18 cellular contexts compared by ENCODE assay signal in the genomic region with DNA sequence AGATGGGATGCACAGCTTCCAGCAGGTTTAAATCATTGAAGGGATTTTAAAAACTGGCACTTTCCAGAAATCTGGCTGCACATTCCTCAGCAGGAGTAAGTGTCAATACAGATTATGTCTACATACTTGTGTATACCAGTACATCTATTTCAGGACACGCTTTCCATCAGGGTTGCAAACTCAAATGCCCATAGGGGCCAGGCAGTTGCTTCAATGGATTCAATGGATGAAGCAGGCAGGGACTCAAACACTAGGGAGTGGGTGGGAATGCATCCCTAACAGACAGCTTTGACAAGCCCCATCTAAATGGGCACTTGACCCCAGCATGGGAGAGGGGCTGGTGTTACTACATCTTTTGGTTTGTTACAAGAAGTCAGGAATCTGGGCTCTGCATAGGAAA.
DNase-seq lines count a peak whose midpoint lies in the region; ATAC-seq and TF ChIP-seq lines count a peak whose summit lies in the region.
"Had no signal": no experiment of that assay in that cellular context is flagged by ENCODE, and none has a peak within 500 bp of the region (broad histone marks: within the 10 kb centered on the region; RNA-seq: fewer than 3 reads in every experiment).

No MANE protein-coding gene starts in this region.

- H3K9me3 ChIP-seq in T-helper 17 cell (ENCODE audit: control insufficient read depth, low read length, poor library complexity, severe bottlenecking) = no peaks in the 10 kb centered on the region
- no peaks in the 10 kb centered on the region for H3K9me3 ChIP-seq in esophagus (ENCODE audit: control insufficient read depth in 2 of 2, insufficient read depth in 1 of 2, low read depth in 1 of 2, low read length in 1 of 2)
- H3K9me3 ChIP-seq: tibial artery had no signal

- H3K27ac ChIP-seq in esophagus (ENCODE audit: low read depth in 2 of 2, low read length in 1 of 2) = peak overlapping the region; percentile 52 to 57
- H3K27ac ChIP-seq: tibial artery had no signal

- ATAC-seq in activated naive CD4-positive, alpha-beta T cell treated with anti-CD3 and anti-CD28 coated beads, Interleukin-2, amount 50 U/mL, for 72 hours = no peak
- no peak for ATAC-seq in T-helper 17 cell
- ATAC-seq: WTC11 had no signal

- H3K27ac Mint-ChIP-seq in activated naive CD4-positive, alpha-beta T cell treated with anti-CD3 and anti-CD28 coated beads, Interleukin-2, amount 50 U/mL, for 24 hours = peak overlapping the region; percentile 96
- peak overlapping the region in 1 of 2 donors; percentile 96 for H3K27ac Mint-ChIP-seq in activated naive CD4-positive, alpha-beta T cell treated with anti-CD3 and anti-CD28 coated beads, Interleukin-2, amount 50 U/mL, for 72 hours
- H3K27ac Mint-ChIP-seq in T-helper 17 cell = peak overlapping the region; percentile 98
- peak overlapping the region; percentile 9 for H3K27ac Mint-ChIP-seq in type B pancreatic cell
- H3K27ac Mint-ChIP-seq: activated T-helper 1 cell treated with anti-CD3 and anti-CD28 coated beads, Interleukin-12 subunit alpha, Interleukin-12 subunit beta, Interleukin-2, Interleukin-4 antibody, amounts not matched to agents 30 ng/mL and 10 ng/mL and 1 ng/mL, durations not matched to agents 14 hours and 24 hours and 36 hours; nephron; WTC11 had no signal

- H3K36me3 Mint-ChIP-seq in activated naive CD4-positive, alpha-beta T cell treated with anti-CD3 and anti-CD28 coated beads, Interleukin-2, amount 50 U/mL, for 24 hours = peaks cover 2% of the 10 kb centered on the region
- H3K36me3 Mint-ChIP-seq in activated naive CD4-positive, alpha-beta T cell treated with anti-CD3 and anti-CD28 coated beads, Interleukin-2, amount 50 U/mL, for 72 hours = peaks cover 5 to 11% of the 10 kb centered on the region in 2 donors
- H3K36me3 Mint-ChIP-seq in T-helper 17 cell (ENCODE audit: low read depth) (peaks cover 4% of the 10 kb centered on the region), type B pancreatic cell (peaks cover 13% of the 10 kb centered on the region)
- H3K36me3 Mint-ChIP-seq: WTC11 had no signal

- peaks cover 96% of the 10 kb centered on the region for H3K4me1 Mint-ChIP-seq in activated naive CD4-positive, alpha-beta T cell treated with anti-CD3 and anti-CD28 coated beads, Interleukin-2, amount 50 U/mL, for 24 hours
- H3K4me1 Mint-ChIP-seq in T-helper 17 cell (peaks cover 70% of the 10 kb centered on the region), type B pancreatic cell (ENCODE audit: unreplicated experiment) (peaks cover 46% of the 10 kb centered on the region)

- H3K4me3 Mint-ChIP-seq in activated naive CD4-positive, alpha-beta T cell treated with anti-CD3 and anti-CD28 coated beads, Interleukin-2, amount 50 U/mL, for 24 hours = peak overlapping the region; percentile 20
- H3K4me3 Mint-ChIP-seq in T-helper 17 cell (peak overlapping the region; percentile 37), type B pancreatic cell (no peak overlapping the region)
- H3K4me3 Mint-ChIP-seq: activated T-helper 1 cell treated with anti-CD3 and anti-CD28 coated beads, Interleukin-12 subunit alpha, Interleukin-12 subunit beta, Interleukin-2, Interleukin-4 antibody, amounts not matched to agents 30 ng/mL and 10 ng/mL and 1 ng/mL, durations not matched to agents 14 hours and 24 hours and 36 hours; nephron; WTC11 had no signal

- WGBS in esophagus, 2 donors = 92% methylated on average over 1 of the region's 1 CpG

- H3K27me3 ChIP-seq in esophagus (ENCODE audit: control insufficient read depth in 1 of 2, insufficient read depth in 2 of 2, low read length in 2 of 2) = no peaks in the 10 kb centered on the region
- H3K27me3 ChIP-seq: tibial artery had no signal

- no peak for TF ChIP-seq CTCF in type B pancreatic cell (conservative IDR thresholded peaks at IDR 0.05)

- H3K4me1 ChIP-seq in esophagus (ENCODE audit: control insufficient read depth in 2 of 2, insufficient read depth in 2 of 2, low read length in 1 of 2) = peaks cover 3 to 13% of the 10 kb centered on the region in 2 donors

- DNase-seq in activated naive CD4-positive, alpha-beta T cell treated with anti-CD3 and anti-CD28 coated beads, Interleukin-2, amount 50 U/mL, for 72 hours (ENCODE audit: low spot score in 2 of 2) = no peak
- DNase-seq in T-helper 17 cell (no peak), type B pancreatic cell (ENCODE audit: extremely low spot score, unreplicated experiment) (no peak), KBM-7 (no peak), NCI-H2196 treated with DMSO at 0.1 percent for 48 hours (lab: John Stamatoyannopoulos, UW; ENCODE audit: unreplicated experiment) (no peak), NCI-H510A (lab: John Stamatoyannopoulos, UW) (no peak)
- DNase-seq: DMS 273 treated with DMSO at 0.1 percent for 48 hours; effector CD8-positive, alpha-beta T cell; left ventricle myocardium superior; NCI-H1694 treated with DMSO at 0.1 percent for 48 hours; NCI-H524 treated with DMSO at 0.1 percent for 48 hours; SW 1271; tibial artery had no signal

- no peak overlapping the region for H3K4me3 ChIP-seq in esophagus (ENCODE audit: low read depth in 1 of 2, low read length in 2 of 2)
- H3K4me3 ChIP-seq: tibial artery had no signal

- no peaks in the 10 kb centered on the region for H3K36me3 ChIP-seq in esophagus (ENCODE audit: control insufficient read depth in 2 of 2, insufficient read depth in 2 of 2, low read length in 1 of 2)
- H3K36me3 ChIP-seq: tibial artery had no signal

- H3K9me3 Mint-ChIP-seq in activated naive CD4-positive, alpha-beta T cell treated with anti-CD3 and anti-CD28 coated beads, Interleukin-2, amount 50 U/mL, for 24 hours = no peaks in the 10 kb centered on the region
- H3K9me3 Mint-ChIP-seq in activated naive CD4-positive, alpha-beta T cell treated with anti-CD3 and anti-CD28 coated beads, Interleukin-2, amount 50 U/mL, for 72 hours = no peaks in the 10 kb centered on the region
- no peaks in the 10 kb centered on the region for H3K9me3 Mint-ChIP-seq in type B pancreatic cell
- H3K9me3 Mint-ChIP-seq: nephron, WTC11 had no signal

- in situ Hi-C loops in KBM-7 (cut with MboI; ENCODE audit: low pct_unique_long_range_greater_than_20kb, low sequenced_read_pairs) = no loop called here

- no peaks in the 10 kb centered on the region for H3K27me3 Mint-ChIP-seq in activated naive CD4-positive, alpha-beta T cell treated with anti-CD3 and anti-CD28 coated beads, Interleukin-2, amount 50 U/mL, for 24 hours
- H3K27me3 Mint-ChIP-seq in T-helper 17 cell (no peaks in the 10 kb centered on the region), type B pancreatic cell (no peaks in the 10 kb centered on the region)
